In the genomic region with DNA sequence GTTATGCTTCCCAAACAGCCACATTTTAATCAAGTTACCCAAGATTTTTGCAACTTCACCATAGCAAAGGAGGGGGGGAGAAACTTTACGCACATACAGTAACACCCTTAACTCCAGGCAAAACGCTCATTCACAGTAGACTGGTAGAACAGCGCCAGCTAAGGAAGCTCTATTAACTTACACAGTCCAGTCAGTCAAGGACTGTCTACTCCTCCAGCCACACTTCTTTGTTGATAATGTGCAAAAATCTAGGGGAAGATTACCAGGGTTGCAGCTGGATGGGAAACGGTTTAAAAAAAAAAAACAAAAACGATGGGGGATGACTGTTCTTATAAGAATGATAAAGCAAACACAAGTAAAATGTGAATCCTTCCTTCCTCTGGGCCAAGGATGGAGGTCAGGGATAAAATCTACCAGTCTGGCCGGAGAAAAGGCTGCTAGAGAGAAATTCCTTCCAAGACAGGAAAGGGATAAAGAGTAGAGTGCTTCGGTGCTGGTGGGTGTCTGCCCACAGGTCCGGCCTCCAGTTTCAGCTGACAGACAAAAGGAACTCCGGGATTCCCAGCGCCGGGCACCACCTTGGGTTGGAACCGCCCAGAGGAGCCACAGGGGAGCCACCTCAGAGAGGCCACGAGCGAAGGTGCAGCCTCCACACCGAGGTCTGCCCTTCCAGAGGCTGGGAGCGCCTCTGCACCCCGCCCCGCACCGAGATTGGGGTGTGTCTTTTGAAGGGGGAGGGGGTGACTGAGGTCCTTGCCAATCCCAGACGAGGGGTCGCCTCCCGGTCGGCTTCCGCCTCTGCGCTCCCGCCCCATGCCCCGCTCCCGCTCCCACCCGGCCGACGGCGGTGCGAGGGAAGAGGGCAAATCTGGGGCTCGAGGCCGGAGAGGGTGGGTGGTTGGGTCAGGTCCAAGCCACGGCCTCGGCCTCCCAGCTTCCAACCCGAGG, we compare ENCODE assay signal across 8 cellular contexts. TPM values are rescaled to one million over a fixed set of nuclear protein-coding genes. Genes with fewer than 3 reads are reported as not detected.
DNase-seq lines count a peak whose midpoint lies in the region; ATAC-seq and TF ChIP-seq lines count a peak whose summit lies in the region.

No MANE protein-coding gene starts in this region.

- H3K9me3 ChIP-seq in CD4-positive, alpha-beta memory T cell (ENCODE audit: control insufficient read depth in 1 of 2, low read length in 2 of 2) = no peaks in the 10 kb centered on the region
- H3K9me3 ChIP-seq in WERI-Rb-1 (ENCODE audit: severe bottlenecking) (no peaks in the 10 kb centered on the region), aorta (ENCODE audit: control insufficient read depth, low read length) (no peaks in the 10 kb centered on the region)
- no peaks in the 10 kb centered on the region for H3K9me3 ChIP-seq in naive thymus-derived CD4-positive, alpha-beta T cell (ENCODE audit: control insufficient read depth in 2 of 3, low read length in 3 of 3)

- no peaks in the 10 kb centered on the region for H3K9me3 Mint-ChIP-seq in CD4-positive, alpha-beta memory T cell
- no peaks in the 10 kb centered on the region for H3K9me3 Mint-ChIP-seq in naive thymus-derived CD4-positive, alpha-beta T cell

- intact Hi-C loops in CD4-positive, alpha-beta memory T cell (cut with micrococcal nuclease) = no loop called here
- intact Hi-C loops in naive thymus-derived CD4-positive, alpha-beta T cell (cut with micrococcal nuclease) = loop anchor here in 1 of 2 donors (2.0 to 5.0 kb wide), 3 partner anchors 1314 to 1979 kb away; a partner anchor contains a TSS
- intact Hi-C loops in aorta (cut with DNase I) = loop anchor here (10.0 kb wide), 3 partner anchors 153 to 233 kb away; no protein-coding TSS in a partner anchor

- H3K36me3 Mint-ChIP-seq in CD4-positive, alpha-beta memory T cell = no peaks in the 10 kb centered on the region
- H3K36me3 Mint-ChIP-seq in naive thymus-derived CD4-positive, alpha-beta T cell = no peaks in the 10 kb centered on the region

- ATAC-seq in GM18861 (IDR thresholded peaks at IDR 0.05; ENCODE audit: unreplicated experiment) (peak; percentile 46), HG03039 (IDR thresholded peaks at IDR 0.05; ENCODE audit: unreplicated experiment) (peak; percentile 26), aorta (ENCODE audit: low FRiP score) (peak; percentile 66)
- ATAC-seq in naive thymus-derived CD4-positive, alpha-beta T cell = peak; percentile 47

- peak overlapping the region in 1 of 2 donors; percentile 21 for H3K4me3 ChIP-seq in CD4-positive, alpha-beta memory T cell (ENCODE audit: low read length in 2 of 2)
- H3K4me3 ChIP-seq in WERI-Rb-1 (ENCODE audit: low read depth, low read length) (peak overlapping the region; percentile 69), fibroblast of pulmonary artery (replicated peaks; ENCODE audit: low read depth, low read length) (peak overlapping the region; percentile 90), aorta (ENCODE audit: low read length in 2 of 2) (peak overlapping the region; percentile 55 to 79)
- H3K4me3 ChIP-seq in naive thymus-derived CD4-positive, alpha-beta T cell (ENCODE audit: low read length) = peak overlapping the region; percentile 50

- H3K27me3 ChIP-seq in CD4-positive, alpha-beta memory T cell (ENCODE audit: insufficient read depth, low read length) = peaks cover 4% of the 10 kb centered on the region
- H3K27me3 ChIP-seq in WERI-Rb-1 (ENCODE audit: insufficient read depth, low read depth, severe bottlenecking) (no peaks in the 10 kb centered on the region), aorta (ENCODE audit: control insufficient read depth in 1 of 2, insufficient read depth in 2 of 2, low read length in 1 of 2) (no peaks in the 10 kb centered on the region)
- no peaks in the 10 kb centered on the region for H3K27me3 ChIP-seq in naive thymus-derived CD4-positive, alpha-beta T cell (ENCODE audit: control insufficient read depth in 2 of 2, insufficient read depth in 2 of 2, low read length in 2 of 2)

- peak in 3 of 5 donors; percentile 2 to 42 (median 4) for DNase-seq in CD4-positive, alpha-beta memory T cell
- peak; percentile 1 for DNase-seq in NCI-H2081 treated with DMSO at 0.1 percent for 48 hours (lab: John Stamatoyannopoulos, UW)
- DNase-seq in WERI-Rb-1 = peak; percentile 88
- DNase-seq in fibroblast of pulmonary artery (ENCODE audit: low read depth) = peak; percentile 81
- peak in 7 of 9 donors; percentile 5 to 25 (median 11) for DNase-seq in naive thymus-derived CD4-positive, alpha-beta T cell
- DNase-seq in aorta = peak in 1 of 2 donors; percentile 82

- TF ChIP-seq CTCF in WERI-Rb-1 (IDR thresholded peaks at IDR 0.05; ENCODE audit: low read depth, low read length) (peak; percentile 36; the same call in 1 of the 2 replicates), fibroblast of pulmonary artery (IDR thresholded peaks at IDR 0.05; ENCODE audit: low read length, missing control alignments) (peak; percentile 36)

- H3K27ac ChIP-seq in CD4-positive, alpha-beta memory T cell (ENCODE audit: low read depth, low read length) = no peak overlapping the region
- H3K27ac ChIP-seq in WERI-Rb-1 = peak overlapping the region; percentile 99
- peak overlapping the region; percentile 38 for H3K27ac ChIP-seq in naive thymus-derived CD4-positive, alpha-beta T cell (ENCODE audit: low read depth, low read length)
- H3K27ac ChIP-seq in aorta (ENCODE audit: low read depth in 1 of 2, low read length in 2 of 2) = peak overlapping the region; percentile 62 to 72

- H3K4me3 Mint-ChIP-seq in CD4-positive, alpha-beta memory T cell = no peak overlapping the region
- H3K4me3 Mint-ChIP-seq in naive thymus-derived CD4-positive, alpha-beta T cell = no peak overlapping the region

- peaks cover 4 to 7% (median 4%) of the 10 kb centered on the region in 4 donors for H3K4me1 Mint-ChIP-seq in CD4-positive, alpha-beta memory T cell
- H3K4me1 Mint-ChIP-seq in naive thymus-derived CD4-positive, alpha-beta T cell = peaks cover 4 to 9% (median 6%) of the 10 kb centered on the region in 7 donors

- no peak overlapping the region for H3K27ac Mint-ChIP-seq in CD4-positive, alpha-beta memory T cell
- peak overlapping the region in 3 of 9 donors; percentile 38 to 88 (median 77) for H3K27ac Mint-ChIP-seq in naive thymus-derived CD4-positive, alpha-beta T cell

- CTCF ChIA-PET in CD4-positive, alpha-beta memory T cell (lab: Charles Lee; ENCODE audit: partially characterized antibody) = no interaction called here
- CTCF ChIA-PET in naive thymus-derived CD4-positive, alpha-beta T cell (lab: Charles Lee) = no interaction called here

- H3K27me3 Mint-ChIP-seq in CD4-positive, alpha-beta memory T cell = peaks cover 2 to 10% of the 10 kb centered on the region in 2 donors
- peaks cover 0 to 22% (median 4%) of the 10 kb centered on the region in 5 donors for H3K27me3 Mint-ChIP-seq in naive thymus-derived CD4-positive, alpha-beta T cell

- WGBS in aorta, 2 donors = 0% methylated on average over 25 to 38 of the region's 38 CpGs

- POLR2A ChIA-PET in CD4-positive, alpha-beta memory T cell (lab: Charles Lee; ENCODE audit: partially characterized antibody) = no interaction called here
- POLR2A ChIA-PET in naive thymus-derived CD4-positive, alpha-beta T cell (lab: Charles Lee) = no interaction called here

- H3K4me1 ChIP-seq in CD4-positive, alpha-beta memory T cell (ENCODE audit: insufficient read depth, low read length) = peaks cover 14% of the 10 kb centered on the region
- H3K4me1 ChIP-seq in naive thymus-derived CD4-positive, alpha-beta T cell (ENCODE audit: control insufficient read depth in 2 of 2, insufficient read depth in 2 of 2, low read length in 2 of 2) = peaks cover 4 to 7% of the 10 kb centered on the region in 2 donors
- H3K4me1 ChIP-seq in aorta (ENCODE audit: control insufficient read depth in 1 of 2, insufficient read depth in 2 of 2, low read length in 2 of 2) = peaks cover 4 to 10% of the 10 kb centered on the region in 2 donors

- no peaks in the 10 kb centered on the region for H3K36me3 ChIP-seq in CD4-positive, alpha-beta memory T cell (ENCODE audit: insufficient read depth, low read length)
- H3K36me3 ChIP-seq in WERI-Rb-1 = peaks cover 26% of the 10 kb centered on the region
- H3K36me3 ChIP-seq in naive thymus-derived CD4-positive, alpha-beta T cell (ENCODE audit: control insufficient read depth in 2 of 3, insufficient read depth in 3 of 3, low read length in 3 of 3) = no peaks in the 10 kb centered on the region
- no peaks in the 10 kb centered on the region for H3K36me3 ChIP-seq in aorta (ENCODE audit: control insufficient read depth in 1 of 2, insufficient read depth in 2 of 2, low read length in 1 of 2)

RNA-seq across cellular contexts. Expression of a gene that starts 0.8 kb away (rescaled TPM):
- under 1 TPM; 0.12 to 0.19 TPM for total RNA-seq in CD4-positive, alpha-beta memory T cell
- polyA plus RNA-seq in CD4-positive, alpha-beta memory T cell = under 1 TPM in 1 of 2 donors, not detected in 1; 0.11 TPM
- 1 to 10 TPM in 1 of 5 experiments, under 1 TPM in 4; 0.15 to 3.5 (median 0.65) TPM for total RNA-seq in naive thymus-derived CD4-positive, alpha-beta T cell
- polyA plus RNA-seq in naive thymus-derived CD4-positive, alpha-beta T cell = under 1 TPM; 0.45 to 0.83 TPM
- total RNA-seq in aorta = 10 to 100 TPM; 26.5 to 27.4 TPM
- 1 to 10 TPM; 4.5 to 10.0 TPM for polyA plus RNA-seq in aorta

Comparison
In these comparisons a context has a peak if more than half of its experiments do, and no peak if none do; other contexts are left out.
1. RNA of a gene that starts 0.8 kb away (total RNA-seq): 26.5 to 27.4 TPM in aorta; 0.15 to 3.5 TPM in naive thymus-derived CD4-positive, alpha-beta T cell and 0.12 to 0.19 TPM in CD4-positive, alpha-beta memory T cell; every median in the first group is over 4 times any median in the second.
2. Peak in every context shown above with its lines, with median percentiles within 50 percentile points of each other: ATAC-seq.